In genomic region chr7:141231018-141231792, GRCh38 we compare ENCODE assay signal across 8 cellular contexts.
DNase-seq lines count a peak whose midpoint lies in the region; ATAC-seq and TF ChIP-seq lines count a peak whose summit lies in the region.

No MANE protein-coding gene starts in this region.

- no peak for TF ChIP-seq POLR2A in esophagus squamous epithelium (IDR thresholded peaks at IDR 0.05)

- H3K27ac ChIP-seq in esophagus squamous epithelium: no peak overlapping the region

- no peaks in the 10 kb centered on the region for H3K27me3 ChIP-seq in esophagus squamous epithelium

- intact Hi-C loops in esophagus squamous epithelium (cut with DNase I): no loop called here

- H3K4me3 ChIP-seq in cardiac fibroblast (replicated peaks in 1 of 2; ENCODE audit: low read depth in 2 of 2, low read length in 2 of 2): no peak overlapping the region
- H3K4me3 ChIP-seq in esophagus squamous epithelium: no peak overlapping the region

- 28 to 38% methylated on average over 5 of the region's 5 CpGs for WGBS in esophagus squamous epithelium, 2 donors

- DNase-seq in EH (ENCODE audit: low read depth): peak; percentile 39
- DNase-seq in NCI-H1092 treated with DMSO at 0.1 percent for 48 hours (lab: John Stamatoyannopoulos, UW): peak; percentile 46
- peak; percentile 4 to 27 for DNase-seq in cardiac fibroblast (ENCODE audit: low read depth in 2 of 2)
- peak; percentile 71 for DNase-seq in midbrain (lab: John Stamatoyannopoulos, UW)
- DNase-seq in esophagus squamous epithelium (lab: John Stamatoyannopoulos, UW): no peak
- no peak for DNase-seq in Kasumi-1 (lab: John Stamatoyannopoulos, UW)

- no peaks in the 10 kb centered on the region for H3K9me3 ChIP-seq in esophagus squamous epithelium

- no peak for ATAC-seq in HG02588 (IDR thresholded peaks at IDR 0.05; ENCODE audit: unreplicated experiment)
- no peak for ATAC-seq in HG02763 (IDR thresholded peaks at IDR 0.05; ENCODE audit: unreplicated experiment)

- no peaks in the 10 kb centered on the region for H3K4me1 ChIP-seq in esophagus squamous epithelium

- no peaks in the 10 kb centered on the region for H3K36me3 ChIP-seq in esophagus squamous epithelium

- TF ChIP-seq CTCF in cardiac fibroblast (IDR thresholded peaks at IDR 0.05; ENCODE audit: low read depth, low read length): no peak
- TF ChIP-seq CTCF in esophagus squamous epithelium (IDR thresholded peaks at IDR 0.05): no peak

Comparison
In these comparisons a context has a peak if more than half of its experiments do, and no peak if none do; other contexts are left out.
1. DNase-seq: peak in EH (single experiment), NCI-H1092 treated with DMSO at 0.1 percent for 48 hours (single experiment), cardiac fibroblast (2 of 2) and midbrain (single experiment); none in esophagus squamous epithelium (single experiment) and Kasumi-1 (0 of 2).